ENCODE assay signal across 11 cellular contexts in genomic region chr10:75410135-75410787, GRCh38. TPM values are rescaled to one million over a fixed set of nuclear protein-coding genes. Genes with fewer than 3 reads are reported as not detected.
DNase-seq lines count a peak whose midpoint lies in the region; ATAC-seq and TF ChIP-seq lines count a peak whose summit lies in the region.
"Had no signal": no experiment of that assay in that cellular context is flagged by ENCODE, and none has a peak within 500 bp of the region (broad histone marks: within the 10 kb centered on the region; RNA-seq: fewer than 3 reads in every experiment).

No MANE protein-coding gene starts in this region.

- ATAC-seq in stimulated activated naive B cell treated with anti-CD40 and anti-IgM and Interleukin-4, amounts not matched to agents 10 μg/mL and 1 μg/mL and 100 μg/mL, for 72 hours (replicated peaks) = no peak
- ATAC-seq in HG03159 (IDR thresholded peaks at IDR 0.05; ENCODE audit: unreplicated experiment) = no peak

- H3K4me3 Mint-ChIP-seq in activated CD4-positive, alpha-beta T cell treated with anti-CD3 and anti-CD28 coated beads, Interleukin-2, amount 10 ng/mL, durations not matched to agents 7 days and 5 days = peak overlapping the region; percentile 45
- H3K4me3 Mint-ChIP-seq in activated CD4-positive, alpha-beta memory T cell treated with anti-CD3 and anti-CD28 coated beads for 36 hours = peak overlapping the region; percentile 47
- H3K4me3 Mint-ChIP-seq in stimulated activated naive B cell treated with anti-CD40 and anti-IgM and Interleukin-4, amounts not matched to agents 10 μg/mL and 1 μg/mL and 100 μg/mL, for 72 hours = peak overlapping the region; percentile 50 to 62

- H3K9me3 Mint-ChIP-seq in activated CD4-positive, alpha-beta T cell treated with anti-CD3 and anti-CD28 coated beads, Interleukin-2, amount 10 ng/mL, durations not matched to agents 7 days and 5 days = no peaks in the 10 kb centered on the region
- no peaks in the 10 kb centered on the region for H3K9me3 Mint-ChIP-seq in activated CD4-positive, alpha-beta memory T cell treated with anti-CD3 and anti-CD28 coated beads for 36 hours
- peaks cover 4% of the 10 kb centered on the region in 2 donors for H3K9me3 Mint-ChIP-seq in stimulated activated naive B cell treated with anti-CD40 and anti-IgM and Interleukin-4, amounts not matched to agents 10 μg/mL and 1 μg/mL and 100 μg/mL, for 72 hours

- H3K27me3 Mint-ChIP-seq in activated CD4-positive, alpha-beta T cell treated with anti-CD3 and anti-CD28 coated beads, Interleukin-2, amount 10 ng/mL, durations not matched to agents 7 days and 5 days = peaks cover 70% of the 10 kb centered on the region
- peaks cover 54% of the 10 kb centered on the region for H3K27me3 Mint-ChIP-seq in activated CD4-positive, alpha-beta memory T cell treated with anti-CD3 and anti-CD28 coated beads for 36 hours
- peaks cover 63 to 82% of the 10 kb centered on the region in 2 donors for H3K27me3 Mint-ChIP-seq in stimulated activated naive B cell treated with anti-CD40 and anti-IgM and Interleukin-4, amounts not matched to agents 10 μg/mL and 1 μg/mL and 100 μg/mL, for 72 hours

- H3K36me3 ChIP-seq in iPS-15b (ENCODE audit: control insufficient read depth, insufficient read depth, low read length) = no peaks in the 10 kb centered on the region
- H3K36me3 ChIP-seq: pancreas had no signal

- H3K9ac ChIP-seq in iPS-15b (ENCODE audit: low read depth, low read length) = no peak overlapping the region

- CTCF ChIA-PET in activated CD4-positive, alpha-beta T cell treated with anti-CD3 and anti-CD28 coated beads, Interleukin-2, amount 10 ng/mL, durations not matched to agents 7 days and 5 days (lab: Charles Lee) = no interaction called here
- CTCF ChIA-PET in activated CD4-positive, alpha-beta memory T cell treated with anti-CD3 and anti-CD28 coated beads for 36 hours (lab: Charles Lee) = no interaction called here

- intact Hi-C loops in activated CD4-positive, alpha-beta memory T cell treated with anti-CD3 and anti-CD28 coated beads for 36 hours (cut with micrococcal nuclease) = no loop called here

- peak overlapping the region in 1 of 2 donors; percentile 88 for H3K27ac ChIP-seq in coronary artery

- H3K4me1 Mint-ChIP-seq in activated CD4-positive, alpha-beta T cell treated with anti-CD3 and anti-CD28 coated beads, Interleukin-2, amount 10 ng/mL, durations not matched to agents 7 days and 5 days = peaks cover 17% of the 10 kb centered on the region
- H3K4me1 Mint-ChIP-seq in activated CD4-positive, alpha-beta memory T cell treated with anti-CD3 and anti-CD28 coated beads for 36 hours (ENCODE audit: low read depth) = peaks cover 16% of the 10 kb centered on the region
- peaks cover 7 to 20% of the 10 kb centered on the region in 2 donors for H3K4me1 Mint-ChIP-seq in stimulated activated naive B cell treated with anti-CD40 and anti-IgM and Interleukin-4, amounts not matched to agents 10 μg/mL and 1 μg/mL and 100 μg/mL, for 72 hours

- peak overlapping the region; percentile 73 for H3K27ac Mint-ChIP-seq in activated CD4-positive, alpha-beta T cell treated with anti-CD3 and anti-CD28 coated beads, Interleukin-2, amount 10 ng/mL, durations not matched to agents 7 days and 5 days
- no peak overlapping the region for H3K27ac Mint-ChIP-seq in activated CD4-positive, alpha-beta memory T cell treated with anti-CD3 and anti-CD28 coated beads for 36 hours
- H3K27ac Mint-ChIP-seq in stimulated activated naive B cell treated with anti-CD40 and anti-IgM and Interleukin-4, amounts not matched to agents 10 μg/mL and 1 μg/mL and 100 μg/mL, for 72 hours = no peak overlapping the region

- DNase-seq in activated CD4-positive, alpha-beta T cell treated with anti-CD3 and anti-CD28 coated beads, Interleukin-2, amount 10 ng/mL, durations not matched to agents 7 days and 5 days = no peak
- no peak for DNase-seq in activated CD4-positive, alpha-beta T cell treated with anti-CD3 and anti-CD28 coated beads for 48 hours
- DNase-seq in activated CD4-positive, alpha-beta memory T cell treated with anti-CD3 and anti-CD28 coated beads for 36 hours = no peak
- DNase-seq in stimulated activated naive B cell treated with anti-CD40 and anti-IgM and Interleukin-4, amounts not matched to agents 10 μg/mL and 1 μg/mL and 100 μg/mL, for 72 hours = no peak
- no peak for DNase-seq in coronary artery (ENCODE audit: low spot score)
- DNase-seq in stimulated activated CD4-positive, alpha-beta T cell treated with anti-CD3 and anti-CD28 coated beads, Interleukin-4, amount 100 ng/mL, for 4 hours = no peak
- DNase-seq: activated CD4-positive, alpha-beta T cell treated with anti-CD3 and anti-CD28 coated beads for 4 hours had no signal

- H3K9me3 ChIP-seq in iPS-15b (ENCODE audit: control insufficient read depth, insufficient read depth, low read length) = no peaks in the 10 kb centered on the region
- H3K9me3 ChIP-seq: pancreas had no signal

- peaks cover 91% of the 10 kb centered on the region for H3K27me3 ChIP-seq in iPS-15b (ENCODE audit: control insufficient read depth, insufficient read depth, low read length)
- H3K27me3 ChIP-seq: pancreas had no signal

- H3K4me3 ChIP-seq in iPS-15b (ENCODE audit: low read depth, low read length) = peak overlapping the region; percentile 39
- no peak overlapping the region for H3K4me3 ChIP-seq in coronary artery

- peaks cover 10% of the 10 kb centered on the region for H3K4me1 ChIP-seq in iPS-15b (ENCODE audit: control insufficient read depth, insufficient read depth, low read length)

- peaks cover 3% of the 10 kb centered on the region for H3K36me3 Mint-ChIP-seq in activated CD4-positive, alpha-beta T cell treated with anti-CD3 and anti-CD28 coated beads, Interleukin-2, amount 10 ng/mL, durations not matched to agents 7 days and 5 days (ENCODE audit: low read depth)
- H3K36me3 Mint-ChIP-seq in activated CD4-positive, alpha-beta memory T cell treated with anti-CD3 and anti-CD28 coated beads for 36 hours = no peaks in the 10 kb centered on the region
- peaks cover 3 to 4% of the 10 kb centered on the region in 2 donors for H3K36me3 Mint-ChIP-seq in stimulated activated naive B cell treated with anti-CD40 and anti-IgM and Interleukin-4, amounts not matched to agents 10 μg/mL and 1 μg/mL and 100 μg/mL, for 72 hours

- POLR2A ChIA-PET in activated CD4-positive, alpha-beta T cell treated with anti-CD3 and anti-CD28 coated beads, Interleukin-2, amount 10 ng/mL, durations not matched to agents 7 days and 5 days (lab: Charles Lee) = no interaction called here
- POLR2A ChIA-PET in activated CD4-positive, alpha-beta memory T cell treated with anti-CD3 and anti-CD28 coated beads for 36 hours (lab: Charles Lee) = no interaction called here

- no peak for TF ChIP-seq CTCF in coronary artery (IDR thresholded peaks at IDR 0.05)

RNA-seq across cellular contexts. Expression of gene ZNF503, which starts 8.7 kb away (rescaled TPM):
- total RNA-seq in activated CD4-positive, alpha-beta T cell treated with anti-CD3 and anti-CD28 coated beads, Interleukin-2, amount 10 ng/mL, durations not matched to agents 7 days and 5 days = under 1 TPM in 1 of 2 experiments, not detected in 1; 0.07 TPM
- total RNA-seq in activated CD4-positive, alpha-beta memory T cell treated with anti-CD3 and anti-CD28 coated beads for 36 hours = under 1 TPM; 0.38 to 0.56 TPM

RNA-seq across cellular contexts. Expression of gene LRMDA, which starts 21.2 kb away (rescaled TPM):
- not detected for total RNA-seq in activated CD4-positive, alpha-beta T cell treated with anti-CD3 and anti-CD28 coated beads, Interleukin-2, amount 10 ng/mL, durations not matched to agents 7 days and 5 days
- total RNA-seq in activated CD4-positive, alpha-beta memory T cell treated with anti-CD3 and anti-CD28 coated beads for 36 hours = not detected
- total RNA-seq: LHCN-M2 had no signal
